In the genomic region with DNA sequence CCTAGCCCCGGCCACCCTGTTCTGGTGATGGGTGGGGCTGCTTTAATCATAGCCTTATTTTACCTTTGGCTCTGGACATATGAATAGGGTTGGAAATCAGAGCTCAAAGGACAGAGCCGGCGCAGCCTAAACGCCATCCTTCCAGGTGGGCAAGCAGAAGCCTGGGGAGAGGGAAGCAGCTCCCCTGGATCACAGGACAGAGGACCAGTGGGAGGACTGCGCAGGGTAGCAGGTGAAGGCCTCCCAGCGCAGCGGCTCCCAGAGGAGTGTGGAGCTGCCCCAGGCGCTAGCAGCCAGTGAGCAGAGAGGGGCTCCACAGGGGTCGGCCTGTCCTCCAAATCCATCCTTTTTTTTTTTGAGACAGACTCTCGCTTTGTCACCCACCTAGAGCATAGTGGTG, we compare ENCODE assay signal across 18 cellular contexts.
"Had no signal": no experiment of that assay in that cellular context is flagged by ENCODE, and none has a peak within 500 bp of the region (broad histone marks: within the 10 kb centered on the region; RNA-seq: fewer than 3 reads in every experiment).

No MANE protein-coding gene starts in this region.

- DNase-seq: cortex of kidney; effector CD8-positive, alpha-beta T cell; naive B cell had no signal

- H3K4me3 Mint-ChIP-seq: memory B cell; naive B cell; nephron progenitor cell; stimulated activated effector memory CD8-positive, alpha-beta T cell treated with anti-CD3 and anti-CD28 coated beads, Interleukin-12 subunit alpha, Interleukin-12 subunit beta, amount 100 ng/mL, for 72 hours; stimulated activated naive CD8-positive, alpha-beta T cell treated with anti-CD3 and anti-CD28 coated beads, Interleukin-15, Interleukin-2, amounts not matched to agents 100 ng/mL and 50 ng/mL, for 24 hours had no signal

- H3K9me3 ChIP-seq: gastrocnemius medialis, heart right ventricle, ovary, right atrium auricular region, sigmoid colon, testis, tibial nerve, upper lobe of right lung, vagina had no signal

- H3K27ac ChIP-seq: dorsolateral prefrontal cortex, gastrocnemius medialis, heart right ventricle, ovary, right atrium auricular region, sigmoid colon, skin epidermis, testis, tibial nerve, upper lobe of right lung, vagina had no signal

- H3K4me1 Mint-ChIP-seq: stimulated activated effector memory CD8-positive, alpha-beta T cell treated with anti-CD3 and anti-CD28 coated beads, Interleukin-12 subunit alpha, Interleukin-12 subunit beta, amount 100 ng/mL, for 72 hours had no signal

- H3K36me3 ChIP-seq: gastrocnemius medialis, heart right ventricle, ovary, right atrium auricular region, sigmoid colon, tibial nerve, upper lobe of right lung, vagina had no signal

- H3K36me3 Mint-ChIP-seq: memory B cell; stimulated activated effector memory CD8-positive, alpha-beta T cell treated with anti-CD3 and anti-CD28 coated beads, Interleukin-12 subunit alpha, Interleukin-12 subunit beta, amount 100 ng/mL, for 72 hours had no signal

- H3K27me3 ChIP-seq: ovary, testis, vagina had no signal

- H3K27ac Mint-ChIP-seq: memory B cell; naive B cell; stimulated activated effector memory CD8-positive, alpha-beta T cell treated with anti-CD3 and anti-CD28 coated beads, Interleukin-12 subunit alpha, Interleukin-12 subunit beta, amount 100 ng/mL, for 72 hours; stimulated activated naive CD8-positive, alpha-beta T cell treated with anti-CD3 and anti-CD28 coated beads, Interleukin-15, Interleukin-2, amounts not matched to agents 100 ng/mL and 50 ng/mL, for 24 hours had no signal

- H3K4me1 ChIP-seq: testis, upper lobe of right lung, vagina had no signal

- H3K9me3 Mint-ChIP-seq: memory B cell; stimulated activated effector memory CD8-positive, alpha-beta T cell treated with anti-CD3 and anti-CD28 coated beads, Interleukin-12 subunit alpha, Interleukin-12 subunit beta, amount 100 ng/mL, for 72 hours; stimulated activated naive CD8-positive, alpha-beta T cell treated with anti-CD3 and anti-CD28 coated beads, Interleukin-15, Interleukin-2, amounts not matched to agents 100 ng/mL and 50 ng/mL, for 24 hours had no signal

- H3K4me3 ChIP-seq: dorsolateral prefrontal cortex, gastrocnemius medialis, heart right ventricle, ovary, right atrium auricular region, sigmoid colon, skin epidermis, testis, tibial nerve, upper lobe of right lung, vagina had no signal
